8 cellular contexts compared by ENCODE assay signal in genomic region chr12:124588689-124589318, GRCh38. TPM values are rescaled to one million over a fixed set of nuclear protein-coding genes. Genes with fewer than 3 reads are reported as not detected.
A peak's percentile ranks its signal among the peaks of the same experiment; 100 is the strongest.
DNase-seq lines count a peak whose midpoint lies in the region; ATAC-seq, FAIRE-seq and TF ChIP-seq lines count a peak whose summit lies in the region.

No MANE protein-coding gene starts in this region.

- WGBS in ovary, 3 donors: 5 to 11% (median 6%) methylated on average over 9 of the region's 9 CpGs

- peaks cover 11% of the 10 kb centered on the region for H3K4me1 Mint-ChIP-seq in CD8-positive, alpha-beta T cell (ENCODE audit: low read depth)

- no peaks in the 10 kb centered on the region for H3K9me3 ChIP-seq in CD8-positive, alpha-beta T cell (ENCODE audit: low read length)
- H3K9me3 ChIP-seq in ovary: no peaks in the 10 kb centered on the region

- DNase-seq in CD8-positive, alpha-beta T cell: peak in 3 of 7 experiments; percentile 27 to 53 (median 31)
- DNase-seq in OCI-M1 (lab: John Stamatoyannopoulos, UW): peak; percentile 31
- peak; percentile 88 for DNase-seq in dermis blood vessel endothelial cell
- DNase-seq in ovary: peak in 2 of 5 donors; percentile 49 to 61
- no peak for DNase-seq in GM12892 (ENCODE audit: insufficient read length)
- DNase-seq in posterior vena cava (ENCODE audit: low spot score): no peak

- no peak overlapping the region for H3K4me3 Mint-ChIP-seq in CD8-positive, alpha-beta T cell

- FAIRE-seq in GM12892 (lab: Jason Lieb, UNC): no peak

- ATAC-seq in CD8-positive, alpha-beta T cell: peak; percentile 66
- ATAC-seq in GM21367 (IDR thresholded peaks at IDR 0.05; ENCODE audit: unreplicated experiment) (no peak), HG03025 (IDR thresholded peaks at IDR 0.05; ENCODE audit: low FRiP score, unreplicated experiment) (no peak)

- no peak for TF ChIP-seq CTCF in CD8-positive, alpha-beta T cell (IDR thresholded peaks at IDR 0.05)
- TF ChIP-seq CTCF in ovary (IDR thresholded peaks at IDR 0.05): no peak

- H3K27me3 ChIP-seq in CD8-positive, alpha-beta T cell (ENCODE audit: insufficient read depth, low read length): no peaks in the 10 kb centered on the region
- H3K27me3 ChIP-seq in ovary: no peaks in the 10 kb centered on the region

- TF ChIP-seq EP300 in ovary (IDR thresholded peaks at IDR 0.05): no peak

- H3K27ac Mint-ChIP-seq in CD8-positive, alpha-beta T cell: no peak overlapping the region

- POLR2A ChIA-PET in CD8-positive, alpha-beta T cell (lab: Charles Lee): no interaction called here

- no peaks in the 10 kb centered on the region for H3K36me3 ChIP-seq in CD8-positive, alpha-beta T cell (ENCODE audit: insufficient read depth, low read length)
- H3K36me3 ChIP-seq in ovary: no peaks in the 10 kb centered on the region

- TF ChIP-seq POLR2A in ovary (IDR thresholded peaks at IDR 0.05): no peak
- no peak for TF ChIP-seq POLR2A in GM12892 (IDR thresholded peaks at IDR 0.05; ENCODE audit: low read depth, low read length)

- intact Hi-C loops in CD8-positive, alpha-beta T cell (cut with DNase I, micrococcal nuclease): no loop called here
- intact Hi-C loops in ovary (cut with DNase I): no loop called here
- intact Hi-C loops in posterior vena cava (cut with DNase I): no loop called here

- peaks cover 6% of the 10 kb centered on the region for H3K9me3 Mint-ChIP-seq in CD8-positive, alpha-beta T cell

- peaks cover 10% of the 10 kb centered on the region for H3K4me1 ChIP-seq in CD8-positive, alpha-beta T cell (ENCODE audit: insufficient read depth, low read length)
- peaks cover 8% of the 10 kb centered on the region for H3K4me1 ChIP-seq in ovary (ENCODE audit: insufficient read depth)

- no peaks in the 10 kb centered on the region for H3K36me3 Mint-ChIP-seq in CD8-positive, alpha-beta T cell

- no peak overlapping the region for H3K4me3 ChIP-seq in CD8-positive, alpha-beta T cell (ENCODE audit: low read depth, low read length)
- H3K4me3 ChIP-seq in ovary: no peak overlapping the region

- H3K27me3 Mint-ChIP-seq in CD8-positive, alpha-beta T cell (ENCODE audit: low read depth): peaks cover 2% of the 10 kb centered on the region

- CTCF ChIA-PET in CD8-positive, alpha-beta T cell (lab: Charles Lee): no interaction called here

- H3K27ac ChIP-seq in CD8-positive, alpha-beta T cell (ENCODE audit: low read depth, low read length): no peak overlapping the region
- H3K27ac ChIP-seq in ovary: peak overlapping the region; percentile 13 to 35

RNA-seq across cellular contexts. Expression of gene NCOR2, which starts 21.4 kb away (rescaled TPM):
- 10 to 100 TPM; 96.5 to 97.8 TPM for total RNA-seq in CD8-positive, alpha-beta T cell
- total RNA-seq in dermis blood vessel endothelial cell (25.7 and 44.3 TPM in 2 replicates), ovary (100 to 1,000 TPM in 6 of 7 donors, 10 to 100 TPM in 1; 89.5 to 376 (median 270) TPM), posterior vena cava (100 to 1,000 TPM; 210 to 279 TPM)
- polyA plus RNA-seq in ovary: 100 to 1,000 TPM in 1 of 2 donors, 10 to 100 TPM in 1; 18.2 to 107 TPM
- polyA plus RNA-seq in GM12892 (2012; ENCODE audit: missing spikeins): 27.0 TPM

Comparison
In these comparisons a context has a peak if more than half of its experiments do, and no peak if none do; other contexts are left out.
1. DNase-seq: peak in OCI-M1 (single experiment) and dermis blood vessel endothelial cell (single experiment); none in GM12892 (single experiment) and posterior vena cava (single experiment).